ENCODE assay signal across 9 cellular contexts in genomic region chr13:70310720-70311119, GRCh38.
DNase-seq lines count a peak whose midpoint lies in the region; ATAC-seq, FAIRE-seq and TF ChIP-seq lines count a peak whose summit lies in the region.
"Had no signal": no experiment of that assay in that cellular context is flagged by ENCODE, and none has a peak within 500 bp of the region (broad histone marks: within the 10 kb centered on the region; RNA-seq: fewer than 3 reads in every experiment).

No MANE protein-coding gene starts in this region.

- H3K27me3 ChIP-seq in H1 (replicated peaks in 1 of 4; ENCODE audit: control insufficient read depth in 3 of 4, extremely low read depth in 1 of 4, insufficient read depth in 3 of 4, low read length in 3 of 4) (no peaks in the 10 kb centered on the region), transverse colon (no peaks in the 10 kb centered on the region), left lung (no peaks in the 10 kb centered on the region)

- H3K4me1 ChIP-seq in H1 (replicated peaks in 1 of 4; ENCODE audit: control insufficient read depth in 3 of 4, insufficient read depth in 4 of 4, low read length in 3 of 4) (no peaks in the 10 kb centered on the region), transverse colon (no peaks in the 10 kb centered on the region), left lung (no peaks in the 10 kb centered on the region)

- no peaks in the 10 kb centered on the region for H3K27me3 Mint-ChIP-seq in activated naive CD4-positive, alpha-beta T cell treated with anti-CD3 and anti-CD28 coated beads for 36 hours (ENCODE audit: low read depth)
- H3K27me3 Mint-ChIP-seq: B cell had no signal

- peak; percentile 8 for DNase-seq in activated naive CD4-positive, alpha-beta T cell treated with anti-CD3 and anti-CD28 coated beads for 36 hours
- no peak for DNase-seq in activated naive CD4-positive, alpha-beta T cell treated with anti-CD3 and anti-CD28 coated beads, Interleukin-2, amount 50 U/mL, for 72 hours (ENCODE audit: low spot score in 2 of 2)
- DNase-seq in NCI-H510A treated with DMSO at 0.1 percent for 48 hours (lab: John Stamatoyannopoulos, UW) (peak; percentile 55), H1 (ENCODE audit: low read depth in 1 of 2, low spot score in 2 of 2) (no peak), transverse colon (peak; percentile 25), left lung (no peak)

- H3K14ac ChIP-seq in H1 (ENCODE audit: insufficient read length): no peak overlapping the region

- H4K5ac ChIP-seq in H1 (ENCODE audit: insufficient read length, low read depth, low read length): no peak overlapping the region

- no peak overlapping the region for H3K27ac Mint-ChIP-seq in activated naive CD4-positive, alpha-beta T cell treated with anti-CD3 and anti-CD28 coated beads for 36 hours
- H3K27ac Mint-ChIP-seq in activated naive CD4-positive, alpha-beta T cell treated with anti-CD3 and anti-CD28 coated beads, Interleukin-2, amount 50 U/mL, for 72 hours: no peak overlapping the region
- H3K27ac Mint-ChIP-seq: B cell had no signal

- H3K9me3 ChIP-seq in H1 (ENCODE audit: insufficient read depth in 2 of 2, low read depth in 1 of 2, low read length in 1 of 2) (no peaks in the 10 kb centered on the region), transverse colon (no peaks in the 10 kb centered on the region), left lung (no peaks in the 10 kb centered on the region)

- TF ChIP-seq RAD21 in H1 (IDR thresholded peaks at IDR 0.05 in 1 of 2, conservative IDR thresholded peaks at IDR 0.05 in 1 of 2; ENCODE audit: low read depth in 2 of 2, low read length in 2 of 2): peak; percentile 71 to 77

- H2AFZ ChIP-seq in H1 (ENCODE audit: low read length): no peak overlapping the region

- no peak for ATAC-seq in activated naive CD4-positive, alpha-beta T cell treated with anti-CD3 and anti-CD28 coated beads, Interleukin-2, amount 50 U/mL, for 72 hours
- ATAC-seq in GM21367 (IDR thresholded peaks at IDR 0.05; ENCODE audit: unreplicated experiment): no peak
- no peak for ATAC-seq in left lung
- no peak for ATAC-seq in HG02840 (IDR thresholded peaks at IDR 0.05; ENCODE audit: low FRiP score, unreplicated experiment)

- no peaks in the 10 kb centered on the region for H3K36me3 ChIP-seq in H1 (ENCODE audit: control insufficient read depth in 2 of 4, insufficient read depth in 4 of 4, low read length in 3 of 4)
- no peaks in the 10 kb centered on the region for H3K36me3 ChIP-seq in transverse colon
- no peaks in the 10 kb centered on the region for H3K36me3 ChIP-seq in left lung

- no peak for TF ChIP-seq EP300 in H1 (IDR thresholded peaks at IDR 0.05; ENCODE audit: borderline replicate concordance in 1 of 2, low read depth in 2 of 2, low read length in 2 of 2)
- TF ChIP-seq EP300 in transverse colon (IDR thresholded peaks at IDR 0.05; ENCODE audit: low read depth): no peak

- intact Hi-C loops in activated naive CD4-positive, alpha-beta T cell treated with anti-CD3 and anti-CD28 coated beads for 36 hours (cut with micrococcal nuclease): no loop called here
- intact Hi-C loops in transverse colon (cut with DNase I; ENCODE audit: low total_unique reads): no loop called here
- intact Hi-C loops in left lung (cut with DNase I): no loop called here

- no peak overlapping the region for H4K8ac ChIP-seq in H1 (ENCODE audit: extremely low read depth, insufficient read depth, low read length)

- no peaks in the 10 kb centered on the region for H4K20me1 ChIP-seq in H1 (replicated peaks in 1 of 2; ENCODE audit: control insufficient read depth in 1 of 2, insufficient read depth in 2 of 2, low read length in 2 of 2)

- H3K23me2 ChIP-seq in H1 (ENCODE audit: low read depth, low read length): no peaks in the 10 kb centered on the region

- POLR2A ChIA-PET in H1 (lab: Charles Lee; ENCODE audit: partially characterized antibody): no interaction called here

- H3K9ac ChIP-seq in H1 (replicated peaks in 1 of 4; ENCODE audit: extremely low read depth in 1 of 4, low read depth in 3 of 4, low read length in 3 of 4): no peak overlapping the region

- H3K79me2 ChIP-seq in H1 (ENCODE audit: control insufficient read depth in 1 of 2, insufficient read depth in 2 of 2, low read length in 2 of 2): no peaks in the 10 kb centered on the region

- no peak overlapping the region for H3K4me2 ChIP-seq in H1 (ENCODE audit: insufficient read depth in 1 of 2, low read depth in 2 of 2, low read length in 2 of 2)

- no peak overlapping the region for H2BK5ac ChIP-seq in H1 (ENCODE audit: low read depth, low read length)

- H3K4me3 Mint-ChIP-seq in activated naive CD4-positive, alpha-beta T cell treated with anti-CD3 and anti-CD28 coated beads for 36 hours: no peak overlapping the region
- H3K4me3 Mint-ChIP-seq: B cell had no signal

- WGBS in H1 (ENCODE audit: extremely low coverage in 1 of 2, insufficient coverage in 1 of 2, insufficient read length in 1 of 2, insufficient replicate concordance in 2 of 2, low coverage in 1 of 2, low lambda C conversion rate in 2 of 2, missing lambda C conversion rate in 1 of 2), 2 experiments: 68% methylated on average over 1 of the region's 1 CpG; no CpG with 5 or more reads in 1 of the 2 experiments
- 20 to 38% methylated on average over 1 of the region's 1 CpG for WGBS in transverse colon (ENCODE audit: low coverage in 1 of 2), 2 donors

- no peak overlapping the region for H3K4me3 ChIP-seq in H1 (ENCODE audit: extremely low read depth in 1 of 4, insufficient read depth in 2 of 4, low read depth in 3 of 4, low read length in 4 of 4)
- no peak overlapping the region for H3K4me3 ChIP-seq in transverse colon
- no peak overlapping the region for H3K4me3 ChIP-seq in left lung

- no peak overlapping the region for H2BK120ac ChIP-seq in H1 (replicated peaks; ENCODE audit: low read depth, low read length)

- H3K4ac ChIP-seq in H1 (replicated peaks; ENCODE audit: insufficient read length, low read depth, low read length): no peak overlapping the region

- H2BK15ac ChIP-seq in H1 (ENCODE audit: low read length): no peak overlapping the region

- H3K9me3 Mint-ChIP-seq in activated naive CD4-positive, alpha-beta T cell treated with anti-CD3 and anti-CD28 coated beads for 36 hours: peaks cover 2% of the 10 kb centered on the region
- H3K9me3 Mint-ChIP-seq in activated naive CD4-positive, alpha-beta T cell treated with anti-CD3 and anti-CD28 coated beads, Interleukin-2, amount 50 U/mL, for 72 hours: no peaks in the 10 kb centered on the region

- H3K18ac ChIP-seq in H1 (ENCODE audit: extremely low read depth, low read length): no peak overlapping the region

- H3K4me1 Mint-ChIP-seq in activated naive CD4-positive, alpha-beta T cell treated with anti-CD3 and anti-CD28 coated beads for 36 hours (ENCODE audit: low read depth): no peaks in the 10 kb centered on the region
- H3K4me1 Mint-ChIP-seq: B cell had no signal

- no peak overlapping the region for H2AK5ac ChIP-seq in H1 (ENCODE audit: low read depth, low read length)

- H3K27ac ChIP-seq in H1 (ENCODE audit: low read depth, low read length) (no peak overlapping the region), transverse colon (no peak overlapping the region), left lung (no peak overlapping the region)

- TF ChIP-seq POLR2A in H1 (IDR thresholded peaks at IDR 0.05; ENCODE audit: control extremely low read depth in 1 of 2, low read depth in 2 of 2, low read length in 2 of 2) (no peak), transverse colon (IDR thresholded peaks at IDR 0.05) (no peak)

- no peaks in the 10 kb centered on the region for H3K79me1 ChIP-seq in H1 (ENCODE audit: low read depth, low read length)

- H4K91ac ChIP-seq in H1 (replicated peaks; ENCODE audit: insufficient read length, low read length): no peak overlapping the region

- CTCF ChIA-PET in activated naive CD4-positive, alpha-beta T cell treated with anti-CD3 and anti-CD28 coated beads for 36 hours (lab: Charles Lee): no interaction called here
- CTCF ChIA-PET in H1 (lab: Charles Lee; ENCODE audit: partially characterized antibody): interaction anchor here (0.7 to 2.0 kb wide), 10 partner anchors 11 to 745 kb away, joined by 3 to 9 read pairs (median 4); no protein-coding TSS in a partner anchor

- H2BK12ac ChIP-seq in H1 (ENCODE audit: low read depth, low read length): no peak overlapping the region

- TF ChIP-seq CTCF in H1 (IDR thresholded peaks at IDR 0.05; ENCODE audit: control extremely low read depth in 1 of 3, insufficient read depth in 1 of 3, low read depth in 1 of 3, low read length in 3 of 3) (peak in 2 of 3 experiments; percentile 48; a peak in 3 of 4 replicates), transverse colon (IDR thresholded peaks at IDR 0.05) (peak in 3 of 5 experiments; percentile 10 to 26 (median 25)), left lung (IDR thresholded peaks at IDR 0.05) (no peak)

- in situ Hi-C loops in transverse colon (cut with MboI; ENCODE audit: low pct_ligation_motif_present in 1 of 4, low pct_unique_long_range_greater_than_20kb in 1 of 4, low sequenced_read_pairs in 3 of 4): no loop called here

- H2BK20ac ChIP-seq in H1 (ENCODE audit: low read length): no peak overlapping the region

- no peak overlapping the region for H3K56ac ChIP-seq in H1 (replicated peaks; ENCODE audit: insufficient read length, low read depth, low read length)

- no peaks in the 10 kb centered on the region for H3K36me3 Mint-ChIP-seq in activated naive CD4-positive, alpha-beta T cell treated with anti-CD3 and anti-CD28 coated beads for 36 hours (ENCODE audit: low read depth)
- H3K36me3 Mint-ChIP-seq in activated naive CD4-positive, alpha-beta T cell treated with anti-CD3 and anti-CD28 coated beads, Interleukin-2, amount 50 U/mL, for 72 hours: no peaks in the 10 kb centered on the region

- no peak for FAIRE-seq in H1 (lab: Jason Lieb, UNC)

- no peak overlapping the region for H3K23ac ChIP-seq in H1 (ENCODE audit: insufficient read length)

TF ChIP-seq in H1, 55 proteins besides CTCF, POLR2A, EP300 and RAD21 (continues in another document):
- TF ChIP-seq RNF2 (IDR thresholded peaks at IDR 0.05; ENCODE audit: borderline replicate concordance, low read depth, low read length, missing control alignments, poor library complexity, severe bottlenecking): no peak
- no peak for TF ChIP-seq SAP30 (IDR thresholded peaks at IDR 0.05; ENCODE audit: insufficient read depth, insufficient replicate concordance, low read length)
- no peak for TF ChIP-seq E2F6 (IDR thresholded peaks at IDR 0.05)
- no peak for TF ChIP-seq SIX5 (IDR thresholded peaks at IDR 0.05; ENCODE audit: low read depth, low read length)
- no peak for TF ChIP-seq BACH1 (IDR thresholded peaks at IDR 0.05; ENCODE audit: low read length)
- no peak for TF ChIP-seq EZH2 (IDR thresholded peaks at IDR 0.05; ENCODE audit: low read depth, low read length, severe bottlenecking)
- no peak for TF ChIP-seq SP1 (IDR thresholded peaks at IDR 0.05; ENCODE audit: low read depth, low read length)
- TF ChIP-seq SP2 (IDR thresholded peaks at IDR 0.05; ENCODE audit: low read length): no peak
- no peak for TF ChIP-seq CTBP2 (IDR thresholded peaks at IDR 0.05; ENCODE audit: borderline replicate concordance, insufficient read depth, insufficient read length, low read length)

Comparison
In these comparisons a context has a peak if more than half of its experiments do, and no peak if none do; other contexts are left out.
1. DNase-seq: peak in activated naive CD4-positive, alpha-beta T cell treated with anti-CD3 and anti-CD28 coated beads for 36 hours (single experiment), NCI-H510A treated with DMSO at 0.1 percent for 48 hours (single experiment) and transverse colon (single experiment); none in activated naive CD4-positive, alpha-beta T cell treated with anti-CD3 and anti-CD28 coated beads, Interleukin-2, amount 50 U/mL, for 72 hours (0 of 2), H1 (0 of 2) and left lung (0 of 2).
2. CTCF ChIP-seq: peak in H1 (2 of 3) and transverse colon (3 of 5); none in left lung (0 of 2).